ENCODE assay signal across 17 cellular contexts in the genomic region with DNA sequence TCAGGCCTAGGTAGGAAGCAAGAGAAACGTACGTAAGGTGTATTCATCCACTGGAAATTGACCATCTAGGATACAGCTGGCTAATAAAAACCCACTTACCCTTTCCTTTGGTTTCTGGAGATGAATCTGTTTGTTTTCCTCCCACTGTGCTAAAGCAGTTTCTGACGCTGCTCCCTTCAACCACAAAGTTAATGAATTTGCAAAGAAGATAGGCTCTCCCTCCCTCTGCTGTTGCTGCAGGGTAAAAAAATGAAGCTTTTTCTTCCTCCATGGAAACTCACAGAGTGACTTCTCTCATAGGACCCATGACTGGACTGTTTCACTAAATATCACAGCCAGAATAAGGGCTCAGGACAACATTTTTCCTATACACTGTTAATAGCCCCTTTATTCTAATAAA.
DNase-seq lines count a peak whose midpoint lies in the region; ATAC-seq, FAIRE-seq and TF ChIP-seq lines count a peak whose summit lies in the region.
"Had no signal": no experiment of that assay in that cellular context is flagged by ENCODE, and none has a peak within 500 bp of the region (broad histone marks: within the 10 kb centered on the region; RNA-seq: fewer than 3 reads in every experiment).

No MANE protein-coding gene starts in this region.

- H3K4me3 ChIP-seq in astrocyte of the cerebellum (ENCODE audit: low read depth, low read length) = no peak overlapping the region

- FAIRE-seq in GM19239 (lab: Jason Lieb, UNC) = peak; percentile 75
- FAIRE-seq: RCC 7860 had no signal

- peak; percentile 35 for TF ChIP-seq CTCF in astrocyte of the cerebellum (IDR thresholded peaks at IDR 0.05; ENCODE audit: low read depth, low read length, missing control alignments)

- no peak for DNase-seq in GM19239 (ENCODE audit: insufficient read length, low spot score)
- peak; percentile 45 for DNase-seq in astrocyte of the cerebellum (ENCODE audit: low read depth)
- DNase-seq in renal cortical epithelial cell (ENCODE audit: low read depth) = peak; percentile 16
- no peak for DNase-seq in HCEC 1CT
- DNase-seq: CD8-positive, alpha-beta memory T cell; GF-D8; GOT3; IMR-90; NCI-H1048; NCI-H1694; NCI-H82; SHP77 had no signal

- ATAC-seq in HG02798 (IDR thresholded peaks at IDR 0.05; ENCODE audit: poor library complexity, unreplicated experiment) (peak; percentile 34), GM18517 (IDR thresholded peaks at IDR 0.05; ENCODE audit: unreplicated experiment) (no peak), GM19452 (IDR thresholded peaks at IDR 0.05; ENCODE audit: unreplicated experiment) (no peak)
- ATAC-seq: SK-N-SH treated with all-trans-retinoic acid at 6 μM for 48 hours had no signal

- in situ Hi-C loops in astrocyte of the cerebellum (cut with HindIII; ENCODE audit: low sequenced_read_pairs) = no loop called here

Comparison
In these comparisons a context has a peak if more than half of its experiments do, and no peak if none do; other contexts are left out.
1. DNase-seq: peak in astrocyte of the cerebellum (single experiment) and renal cortical epithelial cell (single experiment); none in GM19239 (single experiment) and HCEC 1CT (single experiment).